11 cellular contexts compared by ENCODE assay signal in genomic region chr1:46401514-46401913, GRCh38. TPM values are rescaled to one million over a fixed set of nuclear protein-coding genes. Genes with fewer than 3 reads are reported as not detected.
DNase-seq lines count a peak whose midpoint lies in the region; ATAC-seq and TF ChIP-seq lines count a peak whose summit lies in the region.
"Had no signal": no experiment of that assay in that cellular context is flagged by ENCODE, and none has a peak within 500 bp of the region (broad histone marks: within the 10 kb centered on the region; RNA-seq: fewer than 3 reads in every experiment).

No MANE protein-coding gene starts in this region.

- H3K4me3 Mint-ChIP-seq in stimulated activated naive CD8-positive, alpha-beta T cell treated with anti-CD3 and anti-CD28 coated beads, Interleukin-15, amount 100 ng/mL, for 72 hours, result no peak overlapping the region
- no peak overlapping the region for H3K4me3 Mint-ChIP-seq in activated T-helper 1 cell treated with anti-CD3 and anti-CD28 coated beads, Interleukin-12 subunit alpha, Interleukin-12 subunit beta, Interleukin-2, Interleukin-4 antibody, amounts not matched to agents 30 ng/mL and 10 ng/mL and 1 ng/mL, durations not matched to agents 14 hours and 24 hours and 36 hours
- H3K4me3 Mint-ChIP-seq: activated naive CD8-positive, alpha-beta T cell treated with anti-CD3 and anti-CD28 coated beads for 36 hours had no signal

- H3K27me3 ChIP-seq in osteoblast (ENCODE audit: insufficient read depth, low read length), result peaks cover 4% of the 10 kb centered on the region
- H3K27me3 ChIP-seq: testis had no signal

- H3K36me3 ChIP-seq in osteoblast (ENCODE audit: insufficient read depth, low read length), result no peaks in the 10 kb centered on the region

- no peaks in the 10 kb centered on the region for H3K27me3 Mint-ChIP-seq in stimulated activated naive CD8-positive, alpha-beta T cell treated with anti-CD3 and anti-CD28 coated beads, Interleukin-15, amount 100 ng/mL, for 72 hours
- H3K27me3 Mint-ChIP-seq in activated T-helper 1 cell treated with anti-CD3 and anti-CD28 coated beads, Interleukin-12 subunit alpha, Interleukin-12 subunit beta, Interleukin-2, Interleukin-4 antibody, amounts not matched to agents 30 ng/mL and 10 ng/mL and 1 ng/mL, durations not matched to agents 14 hours and 24 hours and 36 hours (ENCODE audit: insufficient read depth), result peaks cover 2% of the 10 kb centered on the region
- H3K27me3 Mint-ChIP-seq: activated naive CD8-positive, alpha-beta T cell treated with anti-CD3 and anti-CD28 coated beads for 36 hours had no signal

- intact Hi-C loops in activated T-helper 1 cell treated with anti-CD3 and anti-CD28 coated beads, Interleukin-12 subunit alpha, Interleukin-12 subunit beta, Interleukin-2, Interleukin-4 antibody, amounts not matched to agents 30 ng/mL and 10 ng/mL and 1 ng/mL, durations not matched to agents 14 hours and 24 hours and 36 hours (cut with micrococcal nuclease), result no loop called here

- no peak overlapping the region for H3K4me3 ChIP-seq in osteoblast (ENCODE audit: insufficient read depth, low read length)
- H3K4me3 ChIP-seq: testis had no signal

- no peak overlapping the region for H2AFZ ChIP-seq in osteoblast (ENCODE audit: low read length)

- no peaks in the 10 kb centered on the region for H3K36me3 Mint-ChIP-seq in activated T-helper 1 cell treated with anti-CD3 and anti-CD28 coated beads, Interleukin-12 subunit alpha, Interleukin-12 subunit beta, Interleukin-2, Interleukin-4 antibody, amounts not matched to agents 30 ng/mL and 10 ng/mL and 1 ng/mL, durations not matched to agents 14 hours and 24 hours and 36 hours (ENCODE audit: low read depth)
- H3K36me3 Mint-ChIP-seq: activated naive CD8-positive, alpha-beta T cell treated with anti-CD3 and anti-CD28 coated beads for 36 hours had no signal

- no peak overlapping the region for H3K27ac Mint-ChIP-seq in stimulated activated naive CD8-positive, alpha-beta T cell treated with anti-CD3 and anti-CD28 coated beads, Interleukin-15, amount 100 ng/mL, for 72 hours
- H3K27ac Mint-ChIP-seq in activated T-helper 1 cell treated with anti-CD3 and anti-CD28 coated beads, Interleukin-12 subunit alpha, Interleukin-12 subunit beta, Interleukin-2, Interleukin-4 antibody, amounts not matched to agents 30 ng/mL and 10 ng/mL and 1 ng/mL, durations not matched to agents 14 hours and 24 hours and 36 hours, result no peak overlapping the region
- H3K27ac Mint-ChIP-seq: activated naive CD8-positive, alpha-beta T cell treated with anti-CD3 and anti-CD28 coated beads for 36 hours had no signal

- H3K9me3 ChIP-seq in osteoblast (ENCODE audit: low read depth, low read length), result no peaks in the 10 kb centered on the region
- H3K9me3 ChIP-seq: testis had no signal

- no peak for DNase-seq in stimulated activated naive CD8-positive, alpha-beta T cell treated with anti-CD3 and anti-CD28 coated beads, Interleukin-15, amount 100 ng/mL, for 72 hours
- no peak for DNase-seq in stimulated activated naive CD8-positive, alpha-beta T cell treated with anti-CD3 and anti-CD28 coated beads, Interleukin-15, Interleukin-2, amounts not matched to agents 100 U/mL and 50 U/mL, for 24 hours
- DNase-seq in osteoblast (ENCODE audit: insufficient read length, low spot score, missing footprints) (peak; percentile 85), GM10266 (ENCODE audit: extremely low spot score) (no peak), NCI-H1105 (lab: John Stamatoyannopoulos, UW) (no peak)
- no peak for DNase-seq in activated T-helper 1 cell treated with anti-CD3 and anti-CD28 coated beads, Interleukin-12 subunit alpha, Interleukin-12 subunit beta, Interleukin-2, Interleukin-4 antibody, amounts not matched to agents 30 ng/mL and 10 ng/mL and 1 ng/mL, durations not matched to agents 14 hours and 24 hours and 36 hours (ENCODE audit: low spot score)
- DNase-seq: activated naive CD8-positive, alpha-beta T cell treated with anti-CD3 and anti-CD28 coated beads for 36 hours; effector CD4-positive, alpha-beta T cell had no signal

- no peaks in the 10 kb centered on the region for H3K4me1 Mint-ChIP-seq in stimulated activated naive CD8-positive, alpha-beta T cell treated with anti-CD3 and anti-CD28 coated beads, Interleukin-15, amount 100 ng/mL, for 72 hours
- no peaks in the 10 kb centered on the region for H3K4me1 Mint-ChIP-seq in activated T-helper 1 cell treated with anti-CD3 and anti-CD28 coated beads, Interleukin-12 subunit alpha, Interleukin-12 subunit beta, Interleukin-2, Interleukin-4 antibody, amounts not matched to agents 30 ng/mL and 10 ng/mL and 1 ng/mL, durations not matched to agents 14 hours and 24 hours and 36 hours (ENCODE audit: low read depth)

- no peaks in the 10 kb centered on the region for H3K79me2 ChIP-seq in osteoblast (ENCODE audit: insufficient read depth, low read length)

- no peak overlapping the region for H3K27ac ChIP-seq in osteoblast (ENCODE audit: low read depth, low read length)
- H3K27ac ChIP-seq: testis had no signal

- TF ChIP-seq CTCF in osteoblast (IDR thresholded peaks at IDR 0.05; ENCODE audit: extremely low read depth, low read depth, low read length) (no peak), GM10266 (IDR thresholded peaks at IDR 0.05; ENCODE audit: control insufficient read depth, insufficient read depth, low read depth, missing control alignments) (no peak)

- no peaks in the 10 kb centered on the region for H4K20me1 ChIP-seq in osteoblast (ENCODE audit: insufficient read depth, low read length)

- H3K9me3 Mint-ChIP-seq in stimulated activated naive CD8-positive, alpha-beta T cell treated with anti-CD3 and anti-CD28 coated beads, Interleukin-15, amount 100 ng/mL, for 72 hours, result no peaks in the 10 kb centered on the region
- H3K9me3 Mint-ChIP-seq in activated T-helper 1 cell treated with anti-CD3 and anti-CD28 coated beads, Interleukin-12 subunit alpha, Interleukin-12 subunit beta, Interleukin-2, Interleukin-4 antibody, amounts not matched to agents 30 ng/mL and 10 ng/mL and 1 ng/mL, durations not matched to agents 14 hours and 24 hours and 36 hours, result no peaks in the 10 kb centered on the region
- H3K9me3 Mint-ChIP-seq: activated naive CD8-positive, alpha-beta T cell treated with anti-CD3 and anti-CD28 coated beads for 36 hours had no signal

- no peak overlapping the region for H3K4me2 ChIP-seq in osteoblast (ENCODE audit: insufficient read depth, low read length)

- peaks cover 8% of the 10 kb centered on the region for H3K4me1 ChIP-seq in osteoblast (ENCODE audit: insufficient read depth, low read length)

- ATAC-seq in stimulated activated naive CD8-positive, alpha-beta T cell treated with anti-CD3 and anti-CD28 coated beads, Interleukin-15, amount 100 ng/mL, for 72 hours, result peak; percentile 20
- no peak for ATAC-seq in stimulated activated naive CD8-positive, alpha-beta T cell treated with anti-CD3 and anti-CD28 coated beads, Interleukin-15, Interleukin-2, amounts not matched to agents 100 U/mL and 50 U/mL, for 24 hours
- ATAC-seq in esophagus mucosa (peak; percentile 19), HG03175 (IDR thresholded peaks at IDR 0.05; ENCODE audit: unreplicated experiment) (no peak)

RNA-seq across cellular contexts. Expression of gene FAAH, which starts 7.4 kb away (rescaled TPM):
- total RNA-seq in esophagus mucosa, result 8.7 TPM
- total RNA-seq in osteoblast, result 2.4 and 4.0 TPM in 2 replicates
- 4.4 and 5.0 TPM in 2 replicates for total RNA-seq in activated T-helper 1 cell treated with anti-CD3 and anti-CD28 coated beads, Interleukin-12 subunit alpha, Interleukin-12 subunit beta, Interleukin-2, Interleukin-4 antibody, amounts not matched to agents 30 ng/mL and 10 ng/mL and 1 ng/mL, durations not matched to agents 14 hours and 24 hours and 36 hours

Comparison
In these comparisons a context has a peak if more than half of its experiments do, and no peak if none do; other contexts are left out.
1. ATAC-seq: peak in stimulated activated naive CD8-positive, alpha-beta T cell treated with anti-CD3 and anti-CD28 coated beads, Interleukin-15, amount 100 ng/mL, for 72 hours (single experiment) and esophagus mucosa (single experiment); none in stimulated activated naive CD8-positive, alpha-beta T cell treated with anti-CD3 and anti-CD28 coated beads, Interleukin-15, Interleukin-2, amounts not matched to agents 100 U/mL and 50 U/mL, for 24 hours (single experiment) and HG03175 (single experiment).